In the genomic region with DNA sequence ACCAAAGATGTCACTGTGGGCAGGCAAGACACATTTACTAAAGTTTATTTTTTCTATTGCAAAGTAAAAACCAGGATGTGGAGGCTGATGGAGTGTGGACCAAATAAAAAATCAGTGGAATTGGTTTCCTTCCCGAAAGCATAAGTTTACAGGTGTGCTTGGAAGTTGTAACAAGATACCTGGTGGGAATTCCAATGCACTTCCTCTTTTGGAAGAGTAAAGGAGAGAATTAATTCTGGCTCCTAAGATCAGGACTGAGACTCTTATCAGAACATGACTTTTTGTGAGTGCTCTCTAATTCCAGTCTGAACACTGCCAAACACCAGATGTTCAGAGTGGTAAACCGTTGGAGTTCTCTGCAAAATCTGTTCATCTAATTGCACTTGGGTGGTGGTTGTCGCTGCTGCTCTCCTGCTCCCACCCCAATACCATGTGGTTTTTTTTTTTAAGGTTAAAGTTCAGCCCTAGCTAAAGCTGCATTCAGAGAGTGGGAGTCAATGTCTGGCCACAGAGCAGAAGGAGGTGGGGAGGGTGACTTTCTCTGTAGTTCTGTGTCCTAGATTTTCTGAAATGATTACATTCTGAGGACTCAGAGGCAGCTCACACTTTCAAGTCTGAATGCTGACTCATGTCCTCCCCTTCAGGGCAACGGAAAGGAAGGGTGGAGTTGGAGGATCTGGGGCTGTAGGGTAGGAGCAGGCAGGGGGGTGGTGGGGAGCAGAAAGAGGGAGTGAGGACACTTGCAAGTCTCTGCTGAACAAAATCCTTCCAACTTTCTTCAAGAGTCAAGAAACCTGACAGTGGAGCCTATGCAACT, we compare ENCODE assay signal across 8 cellular contexts.
A peak's percentile ranks its signal among the peaks of the same experiment; 100 is the strongest.
DNase-seq lines count a peak whose midpoint lies in the region; ATAC-seq and TF ChIP-seq lines count a peak whose summit lies in the region.

No MANE protein-coding gene starts in this region.

- peak in 2 of 3 experiments; percentile 20 to 24 for DNase-seq in activated CD8-positive, alpha-beta memory T cell treated with anti-CD3 and anti-CD28 coated beads for 48 hours (ENCODE audit: low read depth in 2 of 3, low spot score in 2 of 3)
- no peak for DNase-seq in activated CD8-positive, alpha-beta memory T cell treated with anti-CD3 and anti-CD28 coated beads, Interleukin-2, amount 50 U/mL, for 4 hours
- DNase-seq in RKO (ENCODE audit: low spot score) = peak; percentile 43
- peak; percentile 81 for DNase-seq in astrocyte of the spinal cord (ENCODE audit: low read depth, low spot score)
- DNase-seq in naive thymus-derived CD4-positive, alpha-beta T cell = peak in 1 of 9 donors; percentile 69
- no peak for DNase-seq in DMS79 treated with DMSO at 0.1 percent for 48 hours (lab: John Stamatoyannopoulos, UW)
- DNase-seq in middle frontal gyrus (ENCODE audit: extremely low spot score, low spot score) = no peak

- TF ChIP-seq CTCF in astrocyte of the spinal cord (IDR thresholded peaks at IDR 0.05; ENCODE audit: low read depth, low read length) = no peak

- peaks cover 0 to 74% (median 23%) of the 10 kb centered on the region in 7 donors for H3K4me1 Mint-ChIP-seq in naive thymus-derived CD4-positive, alpha-beta T cell

- no peaks in the 10 kb centered on the region for H3K27me3 Mint-ChIP-seq in naive thymus-derived CD4-positive, alpha-beta T cell

- no peaks in the 10 kb centered on the region for H3K9me3 ChIP-seq in naive thymus-derived CD4-positive, alpha-beta T cell (ENCODE audit: control insufficient read depth in 2 of 3, low read length in 3 of 3)

- ATAC-seq in HG03097 (IDR thresholded peaks at IDR 0.05; ENCODE audit: low FRiP score, unreplicated experiment) = peak; percentile 65
- peak; percentile 72 for ATAC-seq in naive thymus-derived CD4-positive, alpha-beta T cell

- H3K36me3 ChIP-seq in naive thymus-derived CD4-positive, alpha-beta T cell (ENCODE audit: control insufficient read depth in 2 of 3, insufficient read depth in 3 of 3, low read length in 3 of 3) = no peaks in the 10 kb centered on the region

- CTCF ChIA-PET in naive thymus-derived CD4-positive, alpha-beta T cell (lab: Charles Lee) = no interaction called here

- no peaks in the 10 kb centered on the region for H3K27me3 ChIP-seq in naive thymus-derived CD4-positive, alpha-beta T cell (ENCODE audit: control insufficient read depth in 2 of 2, insufficient read depth in 2 of 2, low read length in 2 of 2)

- H3K4me1 ChIP-seq in naive thymus-derived CD4-positive, alpha-beta T cell (ENCODE audit: control insufficient read depth in 2 of 2, insufficient read depth in 2 of 2, low read length in 2 of 2) = peaks cover 0 to 30% of the 10 kb centered on the region in 2 donors

- H3K4me3 Mint-ChIP-seq in naive thymus-derived CD4-positive, alpha-beta T cell = peak overlapping the region in 2 of 10 donors; percentile 17 to 61

- intact Hi-C loops in naive thymus-derived CD4-positive, alpha-beta T cell (cut with micrococcal nuclease) = loop anchor here in 1 of 2 donors (2.0 to 10.0 kb wide), 6 partner anchors 18 to 326 kb away; no protein-coding TSS in a partner anchor

- peaks cover 0 to 34% (median 0%) of the 10 kb centered on the region in 5 donors for H3K36me3 Mint-ChIP-seq in naive thymus-derived CD4-positive, alpha-beta T cell

- no peak overlapping the region for H3K27ac ChIP-seq in naive thymus-derived CD4-positive, alpha-beta T cell (ENCODE audit: low read depth, low read length)

- in situ Hi-C loops in astrocyte of the spinal cord (cut with HindIII; ENCODE audit: low sequenced_read_pairs) = no loop called here

- no peak overlapping the region for H3K4me3 ChIP-seq in astrocyte of the spinal cord (ENCODE audit: low read depth, low read length)
- no peak overlapping the region for H3K4me3 ChIP-seq in naive thymus-derived CD4-positive, alpha-beta T cell (ENCODE audit: low read length)

- H3K9me3 Mint-ChIP-seq in naive thymus-derived CD4-positive, alpha-beta T cell = peaks cover 0 to 17% (median 0%) of the 10 kb centered on the region in 11 donors

- peak overlapping the region in 3 of 9 donors; percentile 26 to 78 (median 55) for H3K27ac Mint-ChIP-seq in naive thymus-derived CD4-positive, alpha-beta T cell

- POLR2A ChIA-PET in naive thymus-derived CD4-positive, alpha-beta T cell (lab: Charles Lee) = interaction anchor here (0.5 kb wide), 1 partner anchor 35 kb away, joined by 4 read pairs; no protein-coding TSS in a partner anchor

Comparison
In these comparisons a context has a peak if more than half of its experiments do, and no peak if none do; other contexts are left out.
1. DNase-seq: peak in activated CD8-positive, alpha-beta memory T cell treated with anti-CD3 and anti-CD28 coated beads for 48 hours (2 of 3), RKO (single experiment) and astrocyte of the spinal cord (single experiment); none in activated CD8-positive, alpha-beta memory T cell treated with anti-CD3 and anti-CD28 coated beads, Interleukin-2, amount 50 U/mL, for 4 hours (single experiment), DMS79 treated with DMSO at 0.1 percent for 48 hours (single experiment) and middle frontal gyrus (single experiment).